ENCODE assay signal across 5 cellular contexts in genomic region chr3:130010556-130010955, GRCh38. TPM values are rescaled to one million over a fixed set of nuclear protein-coding genes. Genes with fewer than 3 reads are reported as not detected.
"Had no signal": no experiment of that assay in that cellular context is flagged by ENCODE, and none has a peak within 500 bp of the region (broad histone marks: within the 10 kb centered on the region; RNA-seq: fewer than 3 reads in every experiment).

No MANE protein-coding gene starts in this region.

- H2AFZ ChIP-seq: GM23338 had no signal

- H3K4me2 ChIP-seq: GM23338 had no signal

- DNase-seq: H9, HCEC 1CT had no signal

- H3K4me3 ChIP-seq: GM23338 had no signal

RNA-seq across cellular contexts. Expression of gene TRH, which starts 36.0 kb away (rescaled TPM):
- polyA plus RNA-seq: GM23338, H1, IgD-negative memory B cell had no signal
